In genomic region chr5:134245101-134245604, GRCh38 we compare ENCODE assay signal across 9 cellular contexts. TPM values are rescaled to one million over a fixed set of nuclear protein-coding genes. Genes with fewer than 3 reads are reported as not detected.
DNase-seq lines count a peak whose midpoint lies in the region; ATAC-seq and TF ChIP-seq lines count a peak whose summit lies in the region.
"Had no signal": no experiment of that assay in that cellular context is flagged by ENCODE, and none has a peak within 500 bp of the region (broad histone marks: within the 10 kb centered on the region; RNA-seq: fewer than 3 reads in every experiment).

No MANE protein-coding gene starts in this region.

- H3K9me3 Mint-ChIP-seq in Caco-2 (ENCODE audit: unreplicated experiment) (no peaks in the 10 kb centered on the region), nephron (no peaks in the 10 kb centered on the region)
- H3K9me3 Mint-ChIP-seq in CD4-positive, alpha-beta T cell = no peaks in the 10 kb centered on the region

- H3K4me3 ChIP-seq in Caco-2 (ENCODE audit: low read depth, low read length) = no peak overlapping the region
- peak overlapping the region; percentile 15; the same call in 1 of the 2 replicates for H3K4me3 ChIP-seq in PC-9
- no peak overlapping the region for H3K4me3 ChIP-seq in epithelial cell of esophagus (ENCODE audit: low read length)

- peak overlapping the region; percentile 72 for H3K4me2 ChIP-seq in PC-9

- H3K4me1 ChIP-seq in Caco-2 = peaks cover 37% of the 10 kb centered on the region
- H3K4me1 ChIP-seq in PC-9 (replicated peaks; ENCODE audit: insufficient read depth) = peaks cover 57% of the 10 kb centered on the region

- no peaks in the 10 kb centered on the region for H3K27me3 Mint-ChIP-seq in Caco-2 (ENCODE audit: insufficient read depth, unreplicated experiment)
- no peaks in the 10 kb centered on the region for H3K27me3 Mint-ChIP-seq in nephron (ENCODE audit: low read depth)
- H3K27me3 Mint-ChIP-seq in CD4-positive, alpha-beta T cell = peaks cover 4% of the 10 kb centered on the region

- H3K27me3 ChIP-seq in Caco-2 (replicated peaks; ENCODE audit: control insufficient read depth, insufficient read depth, low read length) (no peaks in the 10 kb centered on the region), PC-9 (ENCODE audit: insufficient read depth, low read depth) (no peaks in the 10 kb centered on the region)
- no peaks in the 10 kb centered on the region for H3K27me3 ChIP-seq in CD4-positive, alpha-beta T cell (ENCODE audit: control insufficient read depth, insufficient read depth, low read length)

- TF ChIP-seq CTCF in Caco-2 (IDR thresholded peaks at IDR 0.05; ENCODE audit: insufficient read depth in 1 of 2, low read depth in 1 of 2, low read length in 1 of 2, severe bottlenecking in 1 of 2, unreplicated experiment in 1 of 2) = no peak
- TF ChIP-seq CTCF in PC-9 (conservative IDR thresholded peaks at IDR 0.05) = no peak
- no peak for TF ChIP-seq CTCF in epithelial cell of esophagus (IDR thresholded peaks at IDR 0.05; ENCODE audit: insufficient read depth, low read depth, low read length, missing control alignments)
- no peak for TF ChIP-seq CTCF in nephron (IDR thresholded peaks at IDR 0.05; ENCODE audit: unreplicated experiment in 3 of 3)
- TF ChIP-seq CTCF in CD4-positive, alpha-beta T cell (IDR thresholded peaks at IDR 0.05) = no peak

- POLR2A ChIA-PET in Caco-2 (lab: Charles Lee) = interaction anchor here (0.5 to 1.2 kb wide), 2 partner anchors 19 to 56 kb away, joined by 3 to 10 read pairs; partner anchors contain the start of gene PPP2CA
- POLR2A ChIA-PET in PC-9 (lab: Charles Lee; ENCODE audit: unreplicated experiment) = interaction anchor here (0.5 to 0.6 kb wide), 3 partner anchors 34 to 36 kb away, joined by 6 to 13 read pairs (median 10); no protein-coding TSS in a partner anchor
- POLR2A ChIA-PET in CD4-positive, alpha-beta T cell (lab: Charles Lee) = interaction anchor here (1.4 kb wide), 1 partner anchor 20 kb away, joined by 5 read pairs; the partner anchor contains the start of gene PPP2CA

- no peak overlapping the region for H2AFZ ChIP-seq in PC-9

- H3K36me3 ChIP-seq in Caco-2 (ENCODE audit: control insufficient read depth, insufficient read depth, low read length) (no peaks in the 10 kb centered on the region), PC-9 (ENCODE audit: low read depth) (no peaks in the 10 kb centered on the region)

- CTCF ChIA-PET in Caco-2 (lab: Charles Lee) (interaction anchor here (0.6 to 1.0 kb wide), 3 partner anchors 9 to 353 kb away, joined by 3 to 4 read pairs (median 3); no protein-coding TSS in a partner anchor), PC-9 (lab: Charles Lee) (interaction anchor here (0.6 kb wide), 1 partner anchor 172 kb away, joined by 4 read pairs; no protein-coding TSS in a partner anchor)
- CTCF ChIA-PET in CD4-positive, alpha-beta T cell (lab: Charles Lee) = no interaction called here

- no peaks in the 10 kb centered on the region for H3K9me2 ChIP-seq in PC-9 (ENCODE audit: insufficient read depth)

- intact Hi-C loops in Caco-2 (cut with micrococcal nuclease; ENCODE audit: unreplicated experiment) (no loop called here), PC-9 (cut with micrococcal nuclease; ENCODE audit: unreplicated experiment) (loop anchor here (5.0 kb wide), 1 partner anchor 68 kb away; the partner anchor contains the start of gene SKP1)
- intact Hi-C loops in CD4-positive, alpha-beta T cell (cut with DNase I, micrococcal nuclease) = no loop called here

- peak overlapping the region; percentile 94 for H3K27ac ChIP-seq in PC-9
- no peak overlapping the region for H3K27ac ChIP-seq in CD4-positive, alpha-beta T cell (ENCODE audit: low read depth, low read length)

- DNase-seq in Caco-2 (peak; percentile 50 to 63), PC-9 (peak; percentile 72 to 91), epithelial cell of esophagus (ENCODE audit: low read depth) (peak; percentile 90)
- no peak for DNase-seq in activated naive CD4-positive, alpha-beta T cell treated with Interleukin-2 at 50 U/mL for 16 hours
- no peak for DNase-seq in CD4-positive, alpha-beta T cell
- DNase-seq: activated T-cell treated with anti-CD3 and anti-CD28 coated beads, Interleukin-2, amount 50 U/mL, for 1 hour had no signal

- ATAC-seq in HG03342 (IDR thresholded peaks at IDR 0.05; ENCODE audit: unreplicated experiment) (no peak), GM21526 (IDR thresholded peaks at IDR 0.05; ENCODE audit: low FRiP score, unreplicated experiment) (no peak)
- no peak for ATAC-seq in CD4-positive, alpha-beta T cell (ENCODE audit: poor library complexity)

- no peaks in the 10 kb centered on the region for H4K20me1 ChIP-seq in PC-9 (ENCODE audit: insufficient read depth)

- peaks cover 31% of the 10 kb centered on the region for H3F3A ChIP-seq in PC-9 (ENCODE audit: insufficient read depth, low read depth)

- H3K27ac Mint-ChIP-seq in Caco-2 (ENCODE audit: unreplicated experiment) = peak overlapping the region; percentile 18
- H3K27ac Mint-ChIP-seq in nephron = peak overlapping the region; percentile 76 to 89 (median 83)
- no peak overlapping the region for H3K27ac Mint-ChIP-seq in CD4-positive, alpha-beta T cell

- H3K4me3 Mint-ChIP-seq in Caco-2 (ENCODE audit: unreplicated experiment) = no peak overlapping the region
- H3K4me3 Mint-ChIP-seq in nephron = peak overlapping the region; percentile 6 to 19 (median 15)
- H3K4me3 Mint-ChIP-seq in CD4-positive, alpha-beta T cell = no peak overlapping the region

- H3K36me3 Mint-ChIP-seq in Caco-2 (ENCODE audit: insufficient read depth, unreplicated experiment) (no peaks in the 10 kb centered on the region), nephron (ENCODE audit: low read depth) (no peaks in the 10 kb centered on the region)
- no peaks in the 10 kb centered on the region for H3K36me3 Mint-ChIP-seq in CD4-positive, alpha-beta T cell (ENCODE audit: low read depth)

- H3K79me2 ChIP-seq in PC-9 (ENCODE audit: low read depth) = no peaks in the 10 kb centered on the region

- H3K9me3 ChIP-seq in Caco-2 = no peaks in the 10 kb centered on the region
- H3K9me3 ChIP-seq in PC-9 (ENCODE audit: insufficient read depth, low read depth) = no peaks in the 10 kb centered on the region
- H3K9me3 ChIP-seq in CD4-positive, alpha-beta T cell (ENCODE audit: control insufficient read depth, low read length) = no peaks in the 10 kb centered on the region

- BruUV-seq in Caco-2 (replicated peaks; lab: Mats Ljungman, UMichigan) (no TSS peak), PC-9 (replicated peaks; lab: Mats Ljungman, UMichigan) (no TSS peak)

- peaks cover 26% of the 10 kb centered on the region for H3K4me1 Mint-ChIP-seq in Caco-2 (ENCODE audit: low read depth, unreplicated experiment)
- peaks cover 38% of the 10 kb centered on the region for H3K4me1 Mint-ChIP-seq in nephron
- no peaks in the 10 kb centered on the region for H3K4me1 Mint-ChIP-seq in CD4-positive, alpha-beta T cell (ENCODE audit: low read depth)

RNA-seq across cellular contexts. Expression of gene PPP2CA, which starts 19.3 kb away (rescaled TPM):
- 202 and 224 TPM in 2 replicates for total RNA-seq in Caco-2 (2022)
- total RNA-seq in PC-9 (2021) = 146 and 149 TPM in 2 replicates
- total RNA-seq in CD4-positive, alpha-beta T cell = 100 to 1,000 TPM; 188 to 195 TPM

Comparison
In these comparisons a context has a peak if more than half of its experiments do, and no peak if none do; other contexts are left out.
1. DNase-seq: peak in Caco-2 (2 of 2), PC-9 (2 of 2) and epithelial cell of esophagus (single experiment); none in activated naive CD4-positive, alpha-beta T cell treated with Interleukin-2 at 50 U/mL for 16 hours (single experiment) and CD4-positive, alpha-beta T cell (0 of 10).
2. H3K4me3 Mint-ChIP-seq: peak in nephron (3 of 3); none in Caco-2 (single experiment) and CD4-positive, alpha-beta T cell (single experiment).